Comparison of ENCODE assay signal across 14 cellular contexts in genomic region chr5:54148062-54148461, GRCh38.
A peak's percentile ranks its signal among the peaks of the same experiment; 100 is the strongest.
DNase-seq lines count a peak whose midpoint lies in the region; ATAC-seq, FAIRE-seq and TF ChIP-seq lines count a peak whose summit lies in the region.
"Had no signal": no experiment of that assay in that cellular context is flagged by ENCODE, and none has a peak within 500 bp of the region (broad histone marks: within the 10 kb centered on the region; RNA-seq: fewer than 3 reads in every experiment).

No MANE protein-coding gene starts in this region.

- CTCF ChIA-PET in A549 (lab: Yijun Ruan, JAX), result interaction anchor here (0.7 kb wide), 1 partner anchor 793 kb away, joined by 3 read pairs; no protein-coding TSS in a partner anchor
- CTCF ChIA-PET in OCI-LY7 (lab: Charles Lee; ENCODE audit: unreplicated experiment), result no interaction called here

- H3K4me2 ChIP-seq in A549, result no peak overlapping the region
- no peak overlapping the region for H3K4me2 ChIP-seq in DND-41 (ENCODE audit: insufficient read depth, low read length)
- H3K4me2 ChIP-seq in OCI-LY7 (ENCODE audit: low read length), result peak overlapping the region; percentile 20; the same call in 1 of the 2 replicates

- H3K9me3 ChIP-seq in A549, result no peaks in the 10 kb centered on the region
- no peaks in the 10 kb centered on the region for H3K9me3 ChIP-seq in DND-41 (ENCODE audit: insufficient read depth, low read length, severe bottlenecking)
- H3K9me3 ChIP-seq in OCI-LY7 (ENCODE audit: low read length), result no peaks in the 10 kb centered on the region
- no peaks in the 10 kb centered on the region for H3K9me3 ChIP-seq in upper lobe of right lung
- H3K9me3 ChIP-seq: esophagus muscularis mucosa had no signal

- H3K79me2 ChIP-seq in DND-41 (ENCODE audit: insufficient read depth, low read length), result no peaks in the 10 kb centered on the region
- no peaks in the 10 kb centered on the region for H3K79me2 ChIP-seq in OCI-LY7 (ENCODE audit: insufficient read depth, low read depth, low read length)

- H3K4me1 ChIP-seq in A549 (no peaks in the 10 kb centered on the region), DND-41 (ENCODE audit: insufficient read depth, low read length) (no peaks in the 10 kb centered on the region), OCI-LY7 (ENCODE audit: insufficient read depth, low read length, poor library complexity, severe bottlenecking) (peaks cover 13% of the 10 kb centered on the region), upper lobe of right lung (peaks cover 6% of the 10 kb centered on the region)

- DNase-seq in A549 (ENCODE audit: low read depth in 1 of 2, low spot score in 1 of 2) (no peak), DND-41 (no peak), OCI-LY7 (ENCODE audit: low spot score) (no peak), fibroblast of the aortic adventitia (ENCODE audit: low read depth) (peak; percentile 48), upper lobe of right lung (no peak), occipital lobe (lab: John Stamatoyannopoulos, UW) (no peak), activated T-cell treated with anti-CD3 and anti-CD28 coated beads for 4 hours (no peak)
- DNase-seq: activated naive CD4-positive, alpha-beta T cell; NCI-H1436 treated with DMSO at 0.1 percent for 48 hours; right cardiac atrium; T-helper 9 cell had no signal

- ATAC-seq in A549, result no peak
- no peak for ATAC-seq in DND-41 (ENCODE audit: insufficient read depth, low read depth)
- no peak for ATAC-seq in upper lobe of right lung
- ATAC-seq in HG03097 (IDR thresholded peaks at IDR 0.05; ENCODE audit: low FRiP score, unreplicated experiment), result no peak
- ATAC-seq: right cardiac atrium had no signal

- H3K27me3 ChIP-seq in DND-41 (ENCODE audit: insufficient read depth, low read length, poor library complexity) (no peaks in the 10 kb centered on the region), upper lobe of right lung (no peaks in the 10 kb centered on the region)
- H3K27me3 ChIP-seq: esophagus muscularis mucosa had no signal

- whole genome bisulfite sequencing in A549 (ENCODE audit: missing lambda C conversion rate), result 61% methylated on average over 4 of the region's 4 CpGs

- no peak for TF ChIP-seq EP300 in A549 (IDR thresholded peaks at IDR 0.05)

- 0 out of 3 replicates have a peak, but pooled peaks have one; percentile 8 for TF ChIP-seq CTCF in A549 (IDR thresholded peaks at IDR 0.05)
- TF ChIP-seq CTCF in DND-41 (IDR thresholded peaks at IDR 0.05; ENCODE audit: borderline replicate concordance, extremely low read depth, low read length, poor library complexity, severe bottlenecking), result peak; percentile 17
- TF ChIP-seq CTCF in OCI-LY7 (conservative IDR thresholded peaks at IDR 0.05; ENCODE audit: low read length), result peak; percentile 45
- peak; percentile 47 for TF ChIP-seq CTCF in fibroblast of the aortic adventitia (IDR thresholded peaks at IDR 0.05; ENCODE audit: insufficient read depth, low read length)
- no peak for TF ChIP-seq CTCF in upper lobe of right lung (IDR thresholded peaks at IDR 0.05)

- BruUV-seq in OCI-LY7 (replicated peaks; lab: Mats Ljungman, UMichigan), result no TSS peak

- POLR2A ChIA-PET in A549 (lab: Yijun Ruan, JAX) (no interaction called here), OCI-LY7 (lab: Charles Lee) (no interaction called here)

- H3K9ac ChIP-seq in DND-41 (ENCODE audit: low read depth, low read length), result no peak overlapping the region

- H4K20me1 ChIP-seq in DND-41 (ENCODE audit: insufficient read depth, low read length), result no peaks in the 10 kb centered on the region
- H4K20me1 ChIP-seq in OCI-LY7 (ENCODE audit: insufficient read depth, low read length), result no peaks in the 10 kb centered on the region

- no peak for TF ChIP-seq RAD21 in A549 (conservative IDR thresholded peaks at IDR 0.05 in 1 of 2, IDR thresholded peaks at IDR 0.05 in 1 of 2)

- H3K4me3 ChIP-seq in A549 (no peak overlapping the region), DND-41 (ENCODE audit: low read depth in 1 of 2, low read length in 2 of 2) (no peak overlapping the region), OCI-LY7 (ENCODE audit: low read depth, low read length, poor library complexity, severe bottlenecking) (no peak overlapping the region), fibroblast of the aortic adventitia (ENCODE audit: low read depth, low read length) (no peak overlapping the region), upper lobe of right lung (no peak overlapping the region)
- H3K4me3 ChIP-seq: esophagus muscularis mucosa had no signal

- no peaks in the 10 kb centered on the region for H3K36me3 ChIP-seq in DND-41 (ENCODE audit: insufficient read depth, low read length)
- peaks cover 3% of the 10 kb centered on the region; the same call in 1 of the 2 replicates for H3K36me3 ChIP-seq in OCI-LY7 (ENCODE audit: insufficient read depth, low read length)
- H3K36me3 ChIP-seq in upper lobe of right lung, result no peaks in the 10 kb centered on the region
- H3K36me3 ChIP-seq: esophagus muscularis mucosa had no signal

- no peak for FAIRE-seq in A549 (lab: Jason Lieb, UNC)
- FAIRE-seq: RCC 7860 had no signal

- H2AFZ ChIP-seq in DND-41 (ENCODE audit: low read depth, low read length), result no peak overlapping the region
- H2AFZ ChIP-seq in OCI-LY7 (ENCODE audit: low read length), result no peak overlapping the region

- H3K27ac ChIP-seq in A549 (no peak overlapping the region), DND-41 (ENCODE audit: low read length) (no peak overlapping the region), OCI-LY7 (ENCODE audit: low read depth, low read length, poor library complexity, severe bottlenecking) (no peak overlapping the region), upper lobe of right lung (no peak overlapping the region)
- H3K27ac ChIP-seq: esophagus muscularis mucosa had no signal

- no peak for TF ChIP-seq POLR2A in A549 (IDR thresholded peaks at IDR 0.05; ENCODE audit: low read length)

- intact Hi-C loops in OCI-LY7 (cut with micrococcal nuclease; ENCODE audit: unreplicated experiment), result no loop called here
- intact Hi-C loops in upper lobe of right lung (cut with DNase I), result no loop called here

- no peaks in the 10 kb centered on the region for H3K9me2 ChIP-seq in OCI-LY7 (ENCODE audit: insufficient read depth, low read length)

TF ChIP-seq in A549, 52 proteins besides CTCF, POLR2A, EP300 and RAD21:
- TF ChIP-seq MAX (IDR thresholded peaks at IDR 0.05), result no peak
- no peak for TF ChIP-seq RCOR1 (IDR thresholded peaks at IDR 0.05; ENCODE audit: low read depth, low read length)
- no peak for TF ChIP-seq HOXA7 (CRISPR knock-in tag; IDR thresholded peaks at IDR 0.05)
- no peak for TF ChIP-seq MAZ (IDR thresholded peaks at IDR 0.05; ENCODE audit: borderline replicate concordance, low read depth, low read length)
- TF ChIP-seq KDM1A (IDR thresholded peaks at IDR 0.05; ENCODE audit: low read depth), result no peak
- TF ChIP-seq HOXB5 (CRISPR knock-in tag; IDR thresholded peaks at IDR 0.05), result no peak
- TF ChIP-seq CBX2 (IDR thresholded peaks at IDR 0.05; ENCODE audit: borderline replicate concordance, low read depth), result no peak
- no peak for TF ChIP-seq TP53 (CRISPR knock-in tag; IDR thresholded peaks at IDR 0.05)
- no peak for TF ChIP-seq CEBPB (IDR thresholded peaks at IDR 0.05)
- no peak for TF ChIP-seq GATA3 (IDR thresholded peaks at IDR 0.05; ENCODE audit: borderline replicate concordance)
- no peak for TF ChIP-seq KDM5A (IDR thresholded peaks at IDR 0.05)
